ENCODE assay signal across 9 cellular contexts in the genomic region with DNA sequence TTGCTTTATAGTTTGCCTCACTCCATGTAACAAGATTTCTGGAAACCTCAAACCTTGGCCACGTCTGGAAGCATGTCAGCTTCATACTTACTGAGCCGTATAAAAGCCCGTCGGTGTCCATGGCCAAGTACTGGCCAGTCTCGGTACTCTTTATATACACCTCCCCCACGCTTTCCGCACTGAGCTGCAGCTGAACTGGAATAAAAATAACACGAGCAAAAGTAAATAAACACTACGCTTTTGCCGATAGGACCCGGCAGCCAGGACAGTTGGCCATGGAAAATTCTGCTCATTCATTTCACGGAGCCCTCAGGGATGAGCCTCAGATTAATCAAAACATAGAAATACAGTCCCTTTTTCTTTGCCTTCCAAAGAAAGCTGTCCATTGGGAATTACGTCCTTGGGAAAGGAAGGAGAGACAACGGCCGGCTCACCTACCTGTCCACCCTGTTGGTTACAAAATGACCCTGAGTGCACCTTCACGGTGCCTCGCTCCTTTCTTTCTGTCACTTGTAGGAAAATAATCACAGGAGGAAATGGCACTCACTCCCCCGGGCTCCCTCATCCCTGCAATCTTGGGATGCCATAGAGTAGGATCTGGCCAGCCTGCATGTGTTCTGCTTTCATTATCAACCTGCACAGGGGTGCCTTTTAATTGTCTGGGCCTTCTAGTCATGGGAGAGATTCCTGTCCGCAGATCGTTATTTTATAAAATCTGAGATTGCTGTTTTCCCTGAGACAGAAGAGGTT.
DNase-seq lines count a peak whose midpoint lies in the region; ATAC-seq, FAIRE-seq and TF ChIP-seq lines count a peak whose summit lies in the region.
"Had no signal": no experiment of that assay in that cellular context is flagged by ENCODE, and none has a peak within 500 bp of the region (broad histone marks: within the 10 kb centered on the region; RNA-seq: fewer than 3 reads in every experiment).

No MANE protein-coding gene starts in this region.

- peak; percentile 50 for DNase-seq in BJ (ENCODE audit: low read depth)
- DNase-seq in PC-3, result no peak
- peak; percentile 89 for DNase-seq in fibroblast of peridontal ligament (ENCODE audit: extremely low read depth)
- DNase-seq in osteoblast (ENCODE audit: insufficient read length, low spot score, missing footprints), result no peak
- DNase-seq in effector CD4-positive, alpha-beta T cell, result no peak
- no peak for DNase-seq in T-helper 17 cell
- no peak for DNase-seq in GM12891 (ENCODE audit: insufficient read length, low spot score)
- DNase-seq in GM10248 (ENCODE audit: extremely low spot score), result no peak

- peaks cover 50% of the 10 kb centered on the region for H3K4me1 ChIP-seq in PC-3 (ENCODE audit: insufficient read depth, low read length)
- peaks cover 33% of the 10 kb centered on the region for H3K4me1 ChIP-seq in osteoblast (ENCODE audit: insufficient read depth, low read length)
- H3K4me1 ChIP-seq: HAP-1 had no signal

- TF ChIP-seq CTCF in BJ (IDR thresholded peaks at IDR 0.05; ENCODE audit: insufficient read depth, low read depth, low read length) (no peak), PC-3 (conservative IDR thresholded peaks at IDR 0.05; ENCODE audit: low read depth, low read length) (no peak), osteoblast (IDR thresholded peaks at IDR 0.05; ENCODE audit: extremely low read depth, low read depth, low read length) (no peak), GM10248 (IDR thresholded peaks at IDR 0.05; ENCODE audit: control extremely low read depth, extremely low read depth, low read depth, missing control alignments) (no peak)

- POLR2A ChIA-PET in BJ (lab: Charles Lee) (no interaction called here), PC-3 (lab: Charles Lee; ENCODE audit: unreplicated experiment) (no interaction called here), GM10248 (lab: Yijun Ruan, JAX) (no interaction called here)

- no peaks in the 10 kb centered on the region for H3K4me1 Mint-ChIP-seq in T-helper 17 cell

- peaks cover 66% of the 10 kb centered on the region for H3K27me3 Mint-ChIP-seq in T-helper 17 cell

- H3K36me3 Mint-ChIP-seq in T-helper 17 cell (ENCODE audit: low read depth), result no peaks in the 10 kb centered on the region

- H3K36me3 ChIP-seq in BJ (ENCODE audit: control insufficient read depth, insufficient read depth, low read length), result no peaks in the 10 kb centered on the region
- H3K36me3 ChIP-seq in PC-3 (ENCODE audit: low read depth, low read length), result no peaks in the 10 kb centered on the region
- H3K36me3 ChIP-seq in osteoblast (ENCODE audit: insufficient read depth, low read length), result no peaks in the 10 kb centered on the region
- H3K36me3 ChIP-seq: HAP-1 had no signal

- TF ChIP-seq POLR2A in GM12891 (IDR thresholded peaks at IDR 0.05; ENCODE audit: low read depth, low read length), result no peak

- peak overlapping the region; percentile 58; the same call in 1 of the 2 replicates for H2AFZ ChIP-seq in PC-3 (ENCODE audit: low read length)
- peak overlapping the region; percentile 69 for H2AFZ ChIP-seq in osteoblast (ENCODE audit: low read length)

- no peaks in the 10 kb centered on the region for H3F3A ChIP-seq in PC-3 (ENCODE audit: low read length, unreplicated experiment)

- H3K9ac ChIP-seq in PC-3 (ENCODE audit: low read length), result no peak overlapping the region

- H3K79me2 ChIP-seq in PC-3 (ENCODE audit: low read length) (no peaks in the 10 kb centered on the region), osteoblast (ENCODE audit: insufficient read depth, low read length) (no peaks in the 10 kb centered on the region)

- H3K27ac Mint-ChIP-seq in T-helper 17 cell, result no peak overlapping the region

- H4K20me1 ChIP-seq in PC-3 (ENCODE audit: low read length) (no peaks in the 10 kb centered on the region), osteoblast (ENCODE audit: insufficient read depth, low read length) (no peaks in the 10 kb centered on the region)

- no peak for FAIRE-seq in GM12891 (lab: Jason Lieb, UNC)

- H3K4me3 ChIP-seq in BJ (ENCODE audit: low read depth, low read length), result peak overlapping the region; percentile 23
- peak overlapping the region; percentile 41; the same call in 1 of the 2 replicates for H3K4me3 ChIP-seq in PC-3 (ENCODE audit: low read length)
- peak overlapping the region; percentile 67 for H3K4me3 ChIP-seq in osteoblast (ENCODE audit: insufficient read depth, low read length)
- H3K4me3 ChIP-seq: HAP-1 had no signal

- no peaks in the 10 kb centered on the region for H3K27me3 ChIP-seq in BJ (ENCODE audit: control insufficient read depth, insufficient read depth, low read length)
- no peaks in the 10 kb centered on the region for H3K27me3 ChIP-seq in PC-3 (ENCODE audit: low read length)
- H3K27me3 ChIP-seq in osteoblast (ENCODE audit: insufficient read depth, low read length), result no peaks in the 10 kb centered on the region

- ATAC-seq in PC-3 (no peak), T-helper 17 cell (no peak)

- H3K4me2 ChIP-seq in PC-3 (ENCODE audit: low read length) (peak overlapping the region; percentile 63), osteoblast (ENCODE audit: insufficient read depth, low read length) (peak overlapping the region; percentile 89)

- CTCF ChIA-PET in BJ (lab: Yijun Ruan, JAX), result interaction anchor here (1.3 to 2.6 kb wide), 5 partner anchors 11 to 112 kb away, joined by 3 to 13 read pairs (median 5); no protein-coding TSS in a partner anchor
- CTCF ChIA-PET in PC-3 (lab: Charles Lee), result no interaction called here
- CTCF ChIA-PET in GM10248 (lab: Yijun Ruan, JAX), result no interaction called here

- intact Hi-C loops in PC-3 (cut with micrococcal nuclease), result no loop called here

- no TSS peak for BruUV-seq in PC-3 (replicated peaks; lab: Mats Ljungman, UMichigan)

- no peaks in the 10 kb centered on the region for H3K9me3 ChIP-seq in PC-3 (ENCODE audit: low read length)
- H3K9me3 ChIP-seq in osteoblast (ENCODE audit: low read depth, low read length), result no peaks in the 10 kb centered on the region
- H3K9me3 ChIP-seq in T-helper 17 cell (ENCODE audit: control insufficient read depth, low read length, poor library complexity, severe bottlenecking), result no peaks in the 10 kb centered on the region
- H3K9me3 ChIP-seq: HAP-1 had no signal

- H3K27ac ChIP-seq in PC-3 (ENCODE audit: low read length) (no peak overlapping the region), osteoblast (ENCODE audit: low read depth, low read length) (peak overlapping the region; percentile 58)

- H3K9me2 ChIP-seq in PC-3 (replicated peaks; ENCODE audit: low read length), result no peaks in the 10 kb centered on the region

- no peak overlapping the region for H3K4me3 Mint-ChIP-seq in T-helper 17 cell

TF ChIP-seq in GM12891, 5 proteins besides CTCF, POLR2A, EP300 and RAD21:
- no peak for TF ChIP-seq POLR2AphosphoS5 (IDR thresholded peaks at IDR 0.05; ENCODE audit: low read depth, low read length)
- no peak for TF ChIP-seq SPI1 (IDR thresholded peaks at IDR 0.05; ENCODE audit: low read depth, low read length)
- no peak for TF ChIP-seq TAF1 (IDR thresholded peaks at IDR 0.05; ENCODE audit: low read depth, low read length)
- TF ChIP-seq POU2F2 (IDR thresholded peaks at IDR 0.05; ENCODE audit: low read depth, low read length), result no peak
- no peak for TF ChIP-seq PAX5 (IDR thresholded peaks at IDR 0.05; ENCODE audit: insufficient read depth, low read length, severe bottlenecking)
TF ChIP-seq in GM12891: peak in this region for 0.

Comparison
In these comparisons a context has a peak if more than half of its experiments do, and no peak if none do; other contexts are left out.
1. DNase-seq: peak in BJ (single experiment) and fibroblast of peridontal ligament (single experiment); none in PC-3 (single experiment), osteoblast (single experiment), effector CD4-positive, alpha-beta T cell (single experiment), T-helper 17 cell (0 of 3), GM12891 (single experiment) and GM10248 (single experiment).
2. Peak in every context shown above with its lines, with median percentiles within 50 percentile points of each other: H3K4me3 ChIP-seq.